In the genomic region with DNA sequence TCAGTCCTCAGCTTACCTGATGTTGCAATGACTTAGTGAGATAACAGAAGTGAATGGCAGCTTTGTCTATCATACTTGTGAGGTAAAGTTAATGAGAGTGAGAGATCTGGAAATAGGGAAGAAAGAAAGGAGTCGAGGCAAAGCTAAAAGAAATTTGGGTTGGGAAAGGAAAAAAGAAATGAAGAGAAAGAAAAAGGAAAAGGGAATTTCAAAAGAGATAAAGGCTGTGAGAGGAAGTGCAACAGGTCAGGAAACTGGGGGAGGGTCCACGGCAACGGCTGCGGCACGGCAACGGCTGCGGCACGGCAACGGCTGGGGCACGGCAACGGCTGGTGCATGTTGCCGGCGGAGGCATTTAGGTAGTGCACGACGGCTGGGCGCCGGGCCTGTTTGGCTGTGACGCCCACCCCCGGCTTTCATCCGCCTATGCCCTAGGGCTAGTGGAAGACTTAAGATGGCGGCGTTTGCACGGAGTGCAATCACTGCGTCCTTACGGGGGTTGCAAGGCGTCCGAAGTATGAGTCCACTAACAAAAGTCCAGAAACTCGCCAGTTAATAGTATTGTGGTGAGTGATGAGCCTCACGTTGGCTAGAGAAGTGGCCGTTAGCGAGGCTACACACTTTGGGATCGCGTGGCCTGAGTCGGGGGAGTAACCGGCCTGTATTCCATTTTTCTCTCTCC, we compare ENCODE assay signal across 9 cellular contexts.
DNase-seq lines count a peak whose midpoint lies in the region; ATAC-seq, FAIRE-seq and TF ChIP-seq lines count a peak whose summit lies in the region.
"Had no signal": no experiment of that assay in that cellular context is flagged by ENCODE, and none has a peak within 500 bp of the region (broad histone marks: within the 10 kb centered on the region; RNA-seq: fewer than 3 reads in every experiment).

No MANE protein-coding gene starts in this region.

- no peaks in the 10 kb centered on the region for H3K36me3 ChIP-seq in kidney (ENCODE audit: control insufficient read depth in 1 of 2, insufficient read depth in 2 of 2, low read length in 2 of 2)

- peak overlapping the region; percentile 91 to 96 for H3K4me3 ChIP-seq in kidney (ENCODE audit: low read length in 2 of 2)

- FAIRE-seq in kidney (lab: Jason Lieb, UNC): peak; percentile 17
- FAIRE-seq: TTC549 had no signal

- no peaks in the 10 kb centered on the region for H3K4me1 ChIP-seq in kidney (ENCODE audit: control insufficient read depth in 1 of 2, insufficient read depth in 1 of 2, low read depth in 1 of 2, low read length in 2 of 2)

- peak; percentile 99 for ATAC-seq in GM19023 (IDR thresholded peaks at IDR 0.05; ENCODE audit: unreplicated experiment)
- ATAC-seq in HG03196 (IDR thresholded peaks at IDR 0.05; ENCODE audit: unreplicated experiment): peak; percentile 99
- peak; percentile 100 for ATAC-seq in activated CD4-positive, CD25-positive, alpha-beta regulatory T cell treated with anti-CD3 and anti-CD28 coated beads, Interleukin-2, amount 50 U/mL, for 24 hours

- DNase-seq in AG09319 (ENCODE audit: extremely low read depth, low read depth): peak; percentile 88
- peak; percentile 60 for DNase-seq in NCI-H226
- DNase-seq in cerebellum (ENCODE audit: low spot score): peak; percentile 70
- peak; percentile 97 for DNase-seq in kidney
- DNase-seq in stimulated activated CD4-positive, alpha-beta T cell treated with anti-CD3 and anti-CD28 coated beads, Interleukin-15, amount 100 ng/mL, for 24 hours: peak; percentile 89

- TF ChIP-seq CTCF in AG09319 (IDR thresholded peaks at IDR 0.05; ENCODE audit: low read depth, low read length): no peak
- TF ChIP-seq CTCF in kidney (IDR thresholded peaks at IDR 0.05; ENCODE audit: borderline replicate concordance, extremely low read depth, insufficient read depth): no peak

- H3K27ac ChIP-seq in kidney (ENCODE audit: low read depth in 2 of 2, low read length in 2 of 2): peak overlapping the region; percentile 67 to 80

- H3K9me3 ChIP-seq in kidney (ENCODE audit: control insufficient read depth in 1 of 2, low read length in 2 of 2): no peaks in the 10 kb centered on the region

- intact Hi-C loops in kidney (cut with DNase I): no loop called here

- peak overlapping the region; percentile 60 to 90 for H3K9ac ChIP-seq in kidney (ENCODE audit: low read length in 2 of 2)

Comparison
In these comparisons a context has a peak if more than half of its experiments do, and no peak if none do; other contexts are left out.
1. Peak in every context shown above with its lines: DNase-seq, ATAC-seq, H3K4me3 ChIP-seq and H3K27ac ChIP-seq.